In the genomic region with DNA sequence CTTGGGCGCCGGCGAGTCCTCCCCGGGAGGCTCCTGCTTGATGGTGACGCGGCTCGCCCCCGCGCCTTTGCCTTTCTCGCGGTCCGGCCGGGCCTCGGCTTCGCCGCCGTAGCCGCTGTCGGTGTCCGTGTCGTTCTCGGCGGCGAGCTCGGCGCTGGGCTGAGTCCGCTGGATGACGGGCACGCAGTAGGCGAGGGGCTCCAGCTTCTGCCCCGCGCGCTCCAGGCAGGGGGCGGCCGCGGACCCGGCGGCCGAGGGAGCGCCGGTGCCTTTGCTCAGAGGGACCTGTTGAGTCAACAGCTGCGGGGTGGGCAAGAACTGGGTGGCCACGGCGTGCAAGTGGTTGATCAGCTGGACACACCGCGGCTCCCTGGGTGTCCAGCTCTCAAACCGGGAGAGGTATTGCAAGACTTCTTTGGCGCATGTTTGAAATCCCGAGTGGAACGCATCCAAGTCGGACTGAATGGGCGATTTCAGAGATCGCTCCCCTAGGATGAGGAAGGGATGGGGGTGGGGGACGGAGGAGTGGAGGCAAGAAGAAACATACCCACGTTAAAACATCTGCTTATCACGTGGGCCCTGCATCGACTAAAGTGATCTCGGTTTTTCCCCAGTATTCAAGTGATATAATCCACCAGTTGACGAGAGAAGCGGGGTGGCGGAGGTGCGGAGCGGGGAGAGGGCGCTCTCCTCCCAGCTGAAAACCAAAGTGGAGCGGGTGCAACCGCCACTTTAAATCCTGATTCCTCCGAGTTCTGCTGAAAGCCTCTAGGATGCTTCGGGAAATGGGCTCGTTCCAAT, we compare ENCODE assay signal across 8 cellular contexts. TPM values are rescaled to one million over a fixed set of nuclear protein-coding genes. Genes with fewer than 3 reads are reported as not detected.
DNase-seq lines count a peak whose midpoint lies in the region; ATAC-seq and TF ChIP-seq lines count a peak whose summit lies in the region.

No MANE protein-coding gene starts in this region.

- H3K27ac Mint-ChIP-seq in brain = peak overlapping the region; percentile 64 to 98 (median 94)

- peak; percentile 38 to 45 for TF ChIP-seq CTCF in brain (conservative IDR thresholded peaks at IDR 0.05)

- H3K27me3 Mint-ChIP-seq in brain = peaks cover 92% of the 10 kb centered on the region

- H3K9me3 Mint-ChIP-seq in brain = peaks cover 0 to 7% (median 0%) of the 10 kb centered on the region in 5 experiments

- peaks cover 61% of the 10 kb centered on the region for H3K4me1 Mint-ChIP-seq in brain

- peaks cover 5% of the 10 kb centered on the region for H3K36me3 Mint-ChIP-seq in brain

- peak; percentile 79 for DNase-seq in EL
- DNase-seq in RPMI7951 (ENCODE audit: low read depth) = peak; percentile 81
- DNase-seq in retina = peak; percentile 85
- DNase-seq in NCI-H2081 treated with DMSO at 0.1 percent for 48 hours (lab: John Stamatoyannopoulos, UW) = no peak

- H3K4me3 ChIP-seq in iPS-11a (ENCODE audit: low read depth, low read length) = peak overlapping the region; percentile 37

- peak overlapping the region; percentile 93 to 97 (median 94) for H3K4me3 Mint-ChIP-seq in brain

- peak; percentile 16 for ATAC-seq in HG02588 (IDR thresholded peaks at IDR 0.05; ENCODE audit: unreplicated experiment)
- no peak for ATAC-seq in GM18858 (IDR thresholded peaks at IDR 0.05; ENCODE audit: unreplicated experiment)

RNA-seq across cellular contexts. Expression of gene BHLHE41, which starts 2.0 kb away (rescaled TPM):
- total RNA-seq in RPMI7951 (2014; rRNA removed; shearing (Covaris generic)) = 7.8 and 9.1 TPM in 2 replicates
- polyA plus RNA-seq in brain (ENCODE audit: insufficient read depth, low read depth, low replicate concordance) = 24.7 TPM
